ENCODE assay signal across 8 cellular contexts in the genomic region with DNA sequence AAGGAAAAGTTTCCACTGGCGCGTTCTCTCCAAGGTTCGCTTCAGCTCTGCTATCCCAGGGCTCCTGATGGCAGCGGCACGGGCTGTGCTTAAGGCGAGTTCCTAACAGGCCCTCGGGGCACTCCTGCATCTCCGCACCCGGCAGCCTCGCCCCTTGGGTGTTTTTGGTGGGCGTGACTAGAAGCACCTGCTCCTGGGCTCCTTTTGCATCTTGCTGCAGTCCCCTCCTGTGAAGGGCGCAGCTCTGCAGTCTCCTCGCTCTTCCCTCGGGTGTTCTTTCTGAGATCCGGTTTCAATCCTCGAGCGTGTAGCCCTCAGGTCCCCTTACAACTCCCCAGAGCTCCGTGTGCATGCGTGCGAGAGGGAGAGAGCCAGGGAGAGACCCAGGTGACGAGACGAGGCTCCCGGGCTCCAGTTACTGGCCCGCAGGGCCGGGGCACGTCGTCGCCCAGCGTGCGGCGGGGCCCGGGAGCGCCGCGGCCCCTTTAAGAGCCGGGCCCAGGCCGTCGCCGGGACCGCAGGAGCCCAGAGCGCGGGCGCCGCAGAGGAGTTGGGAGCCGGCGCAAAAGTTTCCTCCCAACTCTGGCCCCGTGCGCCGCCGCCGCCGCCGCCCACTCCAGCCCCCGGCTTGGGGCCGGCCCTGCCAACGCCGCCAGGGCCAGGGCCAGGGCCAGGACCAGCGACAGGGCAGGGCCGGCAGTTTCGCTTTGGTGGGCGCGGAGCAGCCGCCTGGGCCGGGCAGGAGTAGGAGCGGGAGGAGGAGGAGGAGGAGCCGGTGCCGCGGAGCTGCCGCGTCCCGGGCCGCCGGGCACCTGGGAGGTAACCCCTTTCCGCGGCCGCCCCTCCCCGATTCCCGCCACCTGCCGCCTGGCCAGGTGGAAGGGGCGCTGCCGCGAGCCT. TPM values are rescaled to one million over a fixed set of nuclear protein-coding genes. Genes with fewer than 3 reads are reported as not detected.
A peak's percentile ranks its signal among the peaks of the same experiment; 100 is the strongest.
DNase-seq lines count a peak whose midpoint lies in the region; ATAC-seq and TF ChIP-seq lines count a peak whose summit lies in the region.

A gene with protein sequence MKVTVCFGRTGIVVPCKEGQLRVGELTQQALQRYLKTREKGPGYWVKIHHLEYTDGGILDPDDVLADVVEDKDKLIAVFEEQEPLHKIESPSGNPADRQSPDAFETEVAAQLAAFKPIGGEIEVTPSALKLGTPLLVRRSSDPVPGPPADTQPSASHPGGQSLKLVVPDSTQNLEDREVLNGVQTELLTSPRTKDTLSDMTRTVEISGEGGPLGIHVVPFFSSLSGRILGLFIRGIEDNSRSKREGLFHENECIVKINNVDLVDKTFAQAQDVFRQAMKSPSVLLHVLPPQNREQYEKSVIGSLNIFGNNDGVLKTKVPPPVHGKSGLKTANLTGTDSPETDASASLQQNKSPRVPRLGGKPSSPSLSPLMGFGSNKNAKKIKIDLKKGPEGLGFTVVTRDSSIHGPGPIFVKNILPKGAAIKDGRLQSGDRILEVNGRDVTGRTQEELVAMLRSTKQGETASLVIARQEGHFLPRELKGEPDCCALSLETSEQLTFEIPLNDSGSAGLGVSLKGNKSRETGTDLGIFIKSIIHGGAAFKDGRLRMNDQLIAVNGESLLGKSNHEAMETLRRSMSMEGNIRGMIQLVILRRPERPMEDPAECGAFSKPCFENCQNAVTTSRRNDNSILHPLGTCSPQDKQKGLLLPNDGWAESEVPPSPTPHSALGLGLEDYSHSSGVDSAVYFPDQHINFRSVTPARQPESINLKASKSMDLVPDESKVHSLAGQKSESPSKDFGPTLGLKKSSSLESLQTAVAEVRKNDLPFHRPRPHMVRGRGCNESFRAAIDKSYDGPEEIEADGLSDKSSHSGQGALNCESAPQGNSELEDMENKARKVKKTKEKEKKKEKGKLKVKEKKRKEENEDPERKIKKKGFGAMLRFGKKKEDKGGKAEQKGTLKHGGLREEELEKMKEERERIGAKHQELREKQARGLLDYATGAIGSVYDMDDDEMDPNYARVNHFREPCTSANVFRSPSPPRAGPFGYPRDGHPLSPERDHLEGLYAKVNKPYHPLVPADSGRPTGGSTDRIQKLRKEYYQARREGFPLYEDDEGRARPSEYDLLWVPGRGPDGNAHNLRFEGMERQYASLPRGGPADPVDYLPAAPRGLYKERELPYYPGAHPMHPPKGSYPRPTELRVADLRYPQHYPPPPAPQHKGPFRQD (N-terminal part only) (plus strand): TSS at position 515 of the 900 bp plus-strand sequence. CDS start 525 bp downstream, outside the sequence.

- DNase-seq in HCEC 1CT, result peak; percentile 71
- DNase-seq in NCI-H1092 (lab: John Stamatoyannopoulos, UW), result peak; percentile 22
- DNase-seq in activated CD4-positive, alpha-beta T cell treated with anti-CD3 and anti-CD28 coated beads, Interleukin-2, amount 10 ng/mL, durations not matched to agents 7 days and 5 days, result peak; percentile 12
- DNase-seq in endodermal cell, result peak; percentile 86
- peak; percentile 54 for DNase-seq in lung (ENCODE audit: low spot score)
- peak in 2 of 3 donors; percentile 6 to 19 for DNase-seq in stimulated activated CD4-positive, alpha-beta T cell treated with anti-CD3 and anti-CD28 coated beads, TNF-alpha, amount 100 ng/mL, for 48 hours (ENCODE audit: low read depth in 3 of 3)
- DNase-seq in NAMALWA (ENCODE audit: low spot score), result no peak

- CTCF ChIA-PET in activated CD4-positive, alpha-beta T cell treated with anti-CD3 and anti-CD28 coated beads, Interleukin-2, amount 10 ng/mL, durations not matched to agents 7 days and 5 days (lab: Charles Lee), result interaction anchor here (0.5 kb wide), 1 partner anchor 1312 kb away, joined by 3 read pairs; no protein-coding TSS in a partner anchor

- no peaks in the 10 kb centered on the region for H3K36me3 Mint-ChIP-seq in activated CD4-positive, alpha-beta T cell treated with anti-CD3 and anti-CD28 coated beads, Interleukin-2, amount 10 ng/mL, durations not matched to agents 7 days and 5 days (ENCODE audit: low read depth)
- H3K36me3 Mint-ChIP-seq in endodermal cell (ENCODE audit: low read depth), result no peaks in the 10 kb centered on the region

- H3K27me3 ChIP-seq in endodermal cell (ENCODE audit: control insufficient read depth, insufficient read depth, low read length, poor library complexity, severe bottlenecking) (peaks cover 71% of the 10 kb centered on the region), lung (ENCODE audit: control insufficient read depth, insufficient read depth) (no peaks in the 10 kb centered on the region)

- peak within 1 kb of the TSS; percentile 59 for H3K27ac Mint-ChIP-seq in activated CD4-positive, alpha-beta T cell treated with anti-CD3 and anti-CD28 coated beads, Interleukin-2, amount 10 ng/mL, durations not matched to agents 7 days and 5 days
- H3K27ac Mint-ChIP-seq in endodermal cell, result no peak within 1 kb of the TSS

- peaks cover 14% of the 10 kb centered on the region for H3K4me1 Mint-ChIP-seq in activated CD4-positive, alpha-beta T cell treated with anti-CD3 and anti-CD28 coated beads, Interleukin-2, amount 10 ng/mL, durations not matched to agents 7 days and 5 days
- peaks cover 21% of the 10 kb centered on the region for H3K4me1 Mint-ChIP-seq in endodermal cell

- peak; percentile 91 for ATAC-seq in lung (ENCODE audit: insufficient read depth, low FRiP score)

- peak within 1 kb of the TSS; percentile 75 for H3K4me3 Mint-ChIP-seq in activated CD4-positive, alpha-beta T cell treated with anti-CD3 and anti-CD28 coated beads, Interleukin-2, amount 10 ng/mL, durations not matched to agents 7 days and 5 days
- peak within 1 kb of the TSS; percentile 65 for H3K4me3 Mint-ChIP-seq in endodermal cell

- H3K36me3 ChIP-seq in ES-I3 (ENCODE audit: insufficient read depth, low read length), result no peaks in the 10 kb centered on the region
- H3K36me3 ChIP-seq in endodermal cell (ENCODE audit: control insufficient read depth, insufficient read depth, low read length), result no peaks in the 10 kb centered on the region
- no peaks in the 10 kb centered on the region for H3K36me3 ChIP-seq in lung (ENCODE audit: control insufficient read depth in 2 of 2, insufficient read depth in 2 of 2, low read length in 2 of 2)

- H3K9me3 Mint-ChIP-seq in activated CD4-positive, alpha-beta T cell treated with anti-CD3 and anti-CD28 coated beads, Interleukin-2, amount 10 ng/mL, durations not matched to agents 7 days and 5 days, result no peaks in the 10 kb centered on the region
- H3K9me3 Mint-ChIP-seq in endodermal cell, result no peaks in the 10 kb centered on the region

- peaks cover 51% of the 10 kb centered on the region for H3K27me3 Mint-ChIP-seq in activated CD4-positive, alpha-beta T cell treated with anti-CD3 and anti-CD28 coated beads, Interleukin-2, amount 10 ng/mL, durations not matched to agents 7 days and 5 days
- H3K27me3 Mint-ChIP-seq in endodermal cell (ENCODE audit: insufficient read depth), result peaks cover 62% of the 10 kb centered on the region

- H3K9me3 ChIP-seq in ES-I3 (ENCODE audit: control insufficient read depth, insufficient read depth, low read length), result no peaks in the 10 kb centered on the region
- no peaks in the 10 kb centered on the region for H3K9me3 ChIP-seq in endodermal cell (ENCODE audit: control insufficient read depth, low read length)
- no peaks in the 10 kb centered on the region for H3K9me3 ChIP-seq in lung (ENCODE audit: control insufficient read depth in 2 of 2, insufficient read depth in 1 of 2, low read length in 1 of 2)

- POLR2A ChIA-PET in activated CD4-positive, alpha-beta T cell treated with anti-CD3 and anti-CD28 coated beads, Interleukin-2, amount 10 ng/mL, durations not matched to agents 7 days and 5 days (lab: Charles Lee), result interaction anchor here (0.7 kb wide), 1 partner anchor 84 kb away, joined by 3 read pairs; no protein-coding TSS in a partner anchor

- H3K27ac ChIP-seq in endodermal cell (ENCODE audit: low read depth, low read length) (no peak within 1 kb of the TSS), lung (ENCODE audit: low read depth in 1 of 2, low read length in 1 of 2) (peak within 1 kb of the TSS; percentile 27 to 91)

- H3K9ac ChIP-seq in ES-I3 (ENCODE audit: low read depth, low read length) (peak within 1 kb of the TSS; percentile 67), endodermal cell (ENCODE audit: extremely low read depth, low read length, poor library complexity, severe bottlenecking) (no peak within 1 kb of the TSS)

- WGBS in endodermal cell (ENCODE audit: insufficient coverage in 1 of 2, insufficient read length in 1 of 2), 2 experiments, result 1% methylated on average over 26 to 82 of the region's 82 CpGs
- 0 to 1% methylated on average over 46 to 82 of the region's 82 CpGs for WGBS in lung, 2 donors

- H3K4me3 ChIP-seq in endodermal cell (ENCODE audit: low read length), result peak within 1 kb of the TSS; percentile 77
- peak within 1 kb of the TSS; percentile 86 for H3K4me3 ChIP-seq in lung

- H3K4me1 ChIP-seq in ES-I3 (ENCODE audit: insufficient read depth, low read length), result peaks cover 13% of the 10 kb centered on the region
- peaks cover 5% of the 10 kb centered on the region for H3K4me1 ChIP-seq in endodermal cell (ENCODE audit: control insufficient read depth, insufficient read depth, low read length)
- peaks cover 0 to 5% of the 10 kb centered on the region in 2 donors for H3K4me1 ChIP-seq in lung (ENCODE audit: control insufficient read depth in 2 of 2, insufficient read depth in 2 of 2, low read length in 2 of 2)

- no peak for TF ChIP-seq CTCF in endodermal cell (conservative IDR thresholded peaks at IDR 0.05)
- no peak for TF ChIP-seq CTCF in lung (IDR thresholded peaks at IDR 0.05; ENCODE audit: control extremely low read depth, extremely low read depth)

RNA-seq across cellular contexts. Expression of the gene that starts here (rescaled TPM):
- total RNA-seq in activated CD4-positive, alpha-beta T cell treated with anti-CD3 and anti-CD28 coated beads, Interleukin-2, amount 10 ng/mL, durations not matched to agents 7 days and 5 days, result under 1 TPM; 0.50 to 0.77 TPM
- total RNA-seq in endodermal cell (1 to 10 TPM; 2.5 to 5.6 TPM), lung (10 to 100 TPM; 31.8 to 38.7 TPM)
- polyA plus RNA-seq in endodermal cell (2013, experiment 1 of 2), result 4.9 TPM
- polyA plus RNA-seq in endodermal cell (2013, experiment 2 of 2), result 5.2 TPM
- 1 to 10 TPM; 2.4 TPM for polyA plus RNA-seq in lung

Comparison
In these comparisons a context has a peak if more than half of its experiments do, and no peak if none do; other contexts are left out.
1. RNA of the gene that starts here (total RNA-seq): 31.8 to 38.7 TPM in lung; 2.5 to 5.6 TPM in endodermal cell and 0.50 to 0.77 TPM in activated CD4-positive, alpha-beta T cell treated with anti-CD3 and anti-CD28 coated beads, Interleukin-2, amount 10 ng/mL, durations not matched to agents 7 days and 5 days; every median in the first group is over 4 times any median in the second.
2. Peak in DNase-seq in activated CD4-positive, alpha-beta T cell treated with anti-CD3 and anti-CD28 coated beads, Interleukin-2, amount 10 ng/mL, durations not matched to agents 7 days and 5 days; RNA of the gene not detected or under 1 TPM.